ENCODE assay signal across 22 cellular contexts in genomic region chr6:155916870-155917624, GRCh38.
A peak's percentile ranks its signal among the peaks of the same experiment; 100 is the strongest.
DNase-seq lines count a peak whose midpoint lies in the region; ATAC-seq, FAIRE-seq and TF ChIP-seq lines count a peak whose summit lies in the region.
"Had no signal": no experiment of that assay in that cellular context is flagged by ENCODE, and none has a peak within 500 bp of the region (broad histone marks: within the 10 kb centered on the region; RNA-seq: fewer than 3 reads in every experiment).

No MANE protein-coding gene starts in this region.

- H4K20me1 ChIP-seq in HepG2 (ENCODE audit: insufficient read depth, low read length) (no peaks in the 10 kb centered on the region), endothelial cell of umbilical vein (replicated peaks; ENCODE audit: control insufficient read depth, extremely low read depth, insufficient read depth, low read length) (no peaks in the 10 kb centered on the region), smooth muscle cell (ENCODE audit: low read depth) (no peaks in the 10 kb centered on the region)
- H4K20me1 ChIP-seq: BLaER1 treated with 17β-estradiol and CSF1 and Interleukin-3, amounts not matched to agents 10 nM and 100 nM had no signal

- no peaks in the 10 kb centered on the region for H3K27me3 ChIP-seq in HepG2 (ENCODE audit: control insufficient read depth in 1 of 2, insufficient read depth in 2 of 2, low read length in 2 of 2)
- H3K27me3 ChIP-seq in right lobe of liver, result no peaks in the 10 kb centered on the region
- H3K27me3 ChIP-seq in endothelial cell of umbilical vein (ENCODE audit: control insufficient read depth in 2 of 2, insufficient read depth in 2 of 2, low read length in 2 of 2), result no peaks in the 10 kb centered on the region
- no peaks in the 10 kb centered on the region for H3K27me3 ChIP-seq in smooth muscle cell (ENCODE audit: low read depth)
- H3K27me3 ChIP-seq: BE2C; BLaER1 treated with 17β-estradiol and CSF1 and Interleukin-3, amounts not matched to agents 10 nM and 100 nM had no signal

- H3K27ac ChIP-seq in HepG2 (ENCODE audit: extremely low read length, insufficient read depth, low read length), result no peak overlapping the region
- no peak overlapping the region for H3K27ac ChIP-seq in right lobe of liver
- peak overlapping the region; percentile 97 for H3K27ac ChIP-seq in SK-N-MC
- no peak overlapping the region for H3K27ac ChIP-seq in endothelial cell of umbilical vein (ENCODE audit: insufficient read depth, low read depth, low read length)
- no peak overlapping the region for H3K27ac ChIP-seq in smooth muscle cell (ENCODE audit: low read depth)
- H3K27ac ChIP-seq: 22Rv1; BLaER1 treated with 17β-estradiol and CSF1 and Interleukin-3, amounts not matched to agents 10 nM and 100 nM; GM23248 had no signal

- H3K9me3 ChIP-seq in HepG2 (ENCODE audit: low read length) (no peaks in the 10 kb centered on the region), right lobe of liver (no peaks in the 10 kb centered on the region), SK-N-MC (ENCODE audit: low read depth, low read length) (no peaks in the 10 kb centered on the region), endothelial cell of umbilical vein (replicated peaks; ENCODE audit: control insufficient read depth, insufficient read depth, low read length) (no peaks in the 10 kb centered on the region), smooth muscle cell (replicated peaks; ENCODE audit: low read depth) (no peaks in the 10 kb centered on the region)
- H3K9me3 ChIP-seq: BE2C had no signal

- WGBS in HepG2 (ENCODE audit: low lambda C conversion rate), result 0% methylated on average over 2 of the region's 2 CpGs
- 29% methylated on average over 2 of the region's 2 CpGs for WGBS in right lobe of liver (ENCODE audit: insufficient coverage, low coverage, low lambda C conversion rate, missing lambda C conversion rate)
- WGBS in smooth muscle cell (ENCODE audit: low lambda C conversion rate), result 81% methylated on average over 2 of the region's 2 CpGs

- FAIRE-seq in HepG2 (lab: Jason Lieb, UNC) (no peak), endothelial cell of umbilical vein (lab: Jason Lieb, UNC) (peak; percentile 42)
- FAIRE-seq: GM12892 had no signal

- no peaks in the 10 kb centered on the region for H3K9me1 ChIP-seq in endothelial cell of umbilical vein (replicated peaks; ENCODE audit: control insufficient read depth, extremely low read depth, insufficient read depth, low read length)

- POLR2A ChIA-PET in HepG2 (lab: Yijun Ruan, JAX), result no interaction called here
- POLR2A ChIA-PET in endothelial cell of umbilical vein (lab: Charles Lee), result no interaction called here

- no peak overlapping the region for H3K9ac ChIP-seq in HepG2 (ENCODE audit: insufficient read depth, low read depth, low read length)
- H3K9ac ChIP-seq in SK-N-MC (ENCODE audit: insufficient read length), result peak overlapping the region; percentile 64
- no peak overlapping the region for H3K9ac ChIP-seq in endothelial cell of umbilical vein (replicated peaks; ENCODE audit: extremely low read depth, insufficient read depth, low read length)
- no peak overlapping the region for H3K9ac ChIP-seq in smooth muscle cell (ENCODE audit: low read depth)
- H3K9ac ChIP-seq: BLaER1 treated with 17β-estradiol and CSF1 and Interleukin-3, amounts not matched to agents 10 nM and 100 nM; GM23248 had no signal

- dilution Hi-C loops in endothelial cell of umbilical vein (cut with MboI; ENCODE audit: extremely low pct_ligation_motif_present, low sequenced_read_pairs), result no loop called here

- no peaks in the 10 kb centered on the region for H3K36me3 ChIP-seq in HepG2 (replicated peaks in 1 of 2; ENCODE audit: control insufficient read depth in 1 of 2, insufficient read depth in 2 of 2, low read length in 2 of 2)
- no peaks in the 10 kb centered on the region for H3K36me3 ChIP-seq in right lobe of liver
- no peaks in the 10 kb centered on the region for H3K36me3 ChIP-seq in SK-N-MC (ENCODE audit: insufficient read depth, low read length)
- no peaks in the 10 kb centered on the region for H3K36me3 ChIP-seq in endothelial cell of umbilical vein (ENCODE audit: control insufficient read depth in 2 of 2, extremely low read depth in 1 of 2, insufficient read depth in 2 of 2, low read length in 2 of 2)
- no peaks in the 10 kb centered on the region for H3K36me3 ChIP-seq in smooth muscle cell (ENCODE audit: low read depth)
- H3K36me3 ChIP-seq: BE2C; BLaER1 treated with 17β-estradiol and CSF1 and Interleukin-3, amounts not matched to agents 10 nM and 100 nM had no signal

- no peaks in the 10 kb centered on the region for H3F3A ChIP-seq in smooth muscle cell (ENCODE audit: low read depth)

- H3K4me1 ChIP-seq in HepG2 (ENCODE audit: insufficient read depth, low read length) (no peaks in the 10 kb centered on the region), right lobe of liver (no peaks in the 10 kb centered on the region), endothelial cell of umbilical vein (ENCODE audit: control insufficient read depth, extremely low read depth, insufficient read depth, low read length) (no peaks in the 10 kb centered on the region), smooth muscle cell (ENCODE audit: low read depth) (no peaks in the 10 kb centered on the region)
- H3K4me1 ChIP-seq: BE2C; BLaER1 treated with 17β-estradiol and CSF1 and Interleukin-3, amounts not matched to agents 10 nM and 100 nM had no signal

- ATAC-seq in HepG2 (no peak), right lobe of liver (no peak), HG02678 (IDR thresholded peaks at IDR 0.05; ENCODE audit: unreplicated experiment) (no peak), GM21737 (IDR thresholded peaks at IDR 0.05; ENCODE audit: unreplicated experiment) (no peak)
- ATAC-seq: HCT116 had no signal

- H3K4me3 ChIP-seq in HepG2 (replicated peaks in 1 of 3; ENCODE audit: insufficient read depth in 1 of 3, low read depth in 2 of 3, low read length in 3 of 3) (no peak overlapping the region), right lobe of liver (no peak overlapping the region), SK-N-MC (peak overlapping the region; percentile 58; the same call in 1 of the 2 replicates), endothelial cell of umbilical vein (replicated peaks in 1 of 3; ENCODE audit: insufficient read depth in 1 of 3, low read depth in 1 of 3, low read length in 3 of 3) (no peak overlapping the region), smooth muscle cell (no peak overlapping the region)
- H3K4me3 ChIP-seq: BLaER1 treated with 17β-estradiol and CSF1 and Interleukin-3, amounts not matched to agents 10 nM and 100 nM; GM23248 had no signal

- TF ChIP-seq CTCF in HepG2 (CRISPR knock-in tag; IDR thresholded peaks at IDR 0.05), result no peak
- no peak for TF ChIP-seq CTCF in right lobe of liver (IDR thresholded peaks at IDR 0.05)
- TF ChIP-seq CTCF in endothelial cell of umbilical vein (IDR thresholded peaks at IDR 0.05; ENCODE audit: extremely low read depth in 1 of 2, insufficient read depth in 1 of 2, low read depth in 1 of 2, low read length in 2 of 2), result no peak
- no peak for TF ChIP-seq CTCF in smooth muscle cell (IDR thresholded peaks at IDR 0.05; ENCODE audit: borderline replicate concordance, insufficient read depth, poor library complexity, severe bottlenecking)

- TF ChIP-seq RAD21 in HepG2 (CRISPR knock-in tag; IDR thresholded peaks at IDR 0.05), result no peak

- TF ChIP-seq POLR2A in HepG2 (IDR thresholded peaks at IDR 0.05; ENCODE audit: insufficient read depth in 1 of 2, low read depth in 2 of 2, low read length in 2 of 2) (no peak), right lobe of liver (IDR thresholded peaks at IDR 0.05) (no peak), endothelial cell of umbilical vein (IDR thresholded peaks at IDR 0.05; ENCODE audit: low read depth, low read length) (no peak)

- intact Hi-C loops in HepG2 (cut with micrococcal nuclease; ENCODE audit: unreplicated experiment), result no loop called here
- intact Hi-C loops in right lobe of liver (cut with DNase I), result no loop called here
- intact Hi-C loops in endothelial cell of umbilical vein (cut with micrococcal nuclease), result no loop called here

- in situ Hi-C loops in HepG2 (cut with HindIII; ENCODE audit: extremely low pct_ligation_motif_present, low pct_unique_long_range_greater_than_20kb), result no loop called here

- H3K79me2 ChIP-seq in HepG2 (ENCODE audit: insufficient read depth, low read length) (no peaks in the 10 kb centered on the region), endothelial cell of umbilical vein (ENCODE audit: control insufficient read depth, insufficient read depth, low read length) (no peaks in the 10 kb centered on the region), smooth muscle cell (ENCODE audit: low read depth) (no peaks in the 10 kb centered on the region)

- H3K4me2 ChIP-seq in HepG2 (ENCODE audit: low read depth, low read length), result no peak overlapping the region
- no peak overlapping the region for H3K4me2 ChIP-seq in endothelial cell of umbilical vein (ENCODE audit: insufficient read depth, low read length)
- H3K4me2 ChIP-seq in smooth muscle cell, result no peak overlapping the region
- H3K4me2 ChIP-seq: BLaER1 treated with 17β-estradiol and CSF1 and Interleukin-3, amounts not matched to agents 10 nM and 100 nM had no signal

- DNase-seq in HepG2 (ENCODE audit: low spot score), result no peak
- DNase-seq in right lobe of liver, result no peak
- DNase-seq in SK-N-MC (ENCODE audit: low read depth, low spot score), result peak; percentile 90
- DNase-seq in endothelial cell of umbilical vein (ENCODE audit: low read depth, low spot score), result no peak
- no peak for DNase-seq in smooth muscle cell (lab: John Stamatoyannopoulos, UW; ENCODE audit: unreplicated experiment)
- DNase-seq in kidney glomerular epithelial cell (lab: John Stamatoyannopoulos, UW), result no peak
- DNase-seq: ACHN; AML-193; BE2C; Calu3; CD4-positive, alpha-beta memory T cell; COR-L47; DMS153; DND-41; GM23248; H9 had no signal

- H2AFZ ChIP-seq in HepG2 (ENCODE audit: low read length) (no peak overlapping the region), endothelial cell of umbilical vein (ENCODE audit: low read depth, low read length) (no peak overlapping the region), smooth muscle cell (ENCODE audit: low read depth) (peak overlapping the region; percentile 13)
- H2AFZ ChIP-seq: GM23248 had no signal

- BruUV-seq in HepG2 (replicated peaks; lab: Mats Ljungman, UMichigan) (no TSS peak), endothelial cell of umbilical vein (replicated peaks; lab: Mats Ljungman, UMichigan) (no TSS peak)

- TF ChIP-seq EP300 in HepG2 (IDR thresholded peaks at IDR 0.05; ENCODE audit: low read depth in 2 of 2, low read length in 2 of 2) (no peak), HepG2 (CRISPR knock-in tag; IDR thresholded peaks at IDR 0.05; ENCODE audit: borderline replicate concordance) (no peak)

- CTCF ChIA-PET in HepG2 (lab: Yijun Ruan, JAX; ENCODE audit: low intra/inter-chr PET ratio, low total read pairs), result no interaction called here
- CTCF ChIA-PET in endothelial cell of umbilical vein (lab: Charles Lee), result interaction anchor here (0.9 kb wide), 1 partner anchor 16 kb away, joined by 3 read pairs; no protein-coding TSS in a partner anchor

TF ChIP-seq in HepG2, 621 proteins besides CTCF, POLR2A, EP300 and RAD21 (continues in another document):
- no peak for TF ChIP-seq MAZ (IDR thresholded peaks at IDR 0.05; ENCODE audit: borderline replicate concordance, low read depth, low read length)
- TF ChIP-seq MAZ (CRISPR knock-in tag; IDR thresholded peaks at IDR 0.05; ENCODE audit: low read depth), result no peak

TF ChIP-seq in endothelial cell of umbilical vein, 7 proteins besides CTCF, POLR2A, EP300 and RAD21 (continues in another document):
- no peak for TF ChIP-seq MYC (IDR thresholded peaks at IDR 0.05; ENCODE audit: low read depth, low read length)
- TF ChIP-seq FOS (IDR thresholded peaks at IDR 0.05; ENCODE audit: borderline replicate concordance, insufficient read depth, low read length), result no peak
